In the genomic region with DNA sequence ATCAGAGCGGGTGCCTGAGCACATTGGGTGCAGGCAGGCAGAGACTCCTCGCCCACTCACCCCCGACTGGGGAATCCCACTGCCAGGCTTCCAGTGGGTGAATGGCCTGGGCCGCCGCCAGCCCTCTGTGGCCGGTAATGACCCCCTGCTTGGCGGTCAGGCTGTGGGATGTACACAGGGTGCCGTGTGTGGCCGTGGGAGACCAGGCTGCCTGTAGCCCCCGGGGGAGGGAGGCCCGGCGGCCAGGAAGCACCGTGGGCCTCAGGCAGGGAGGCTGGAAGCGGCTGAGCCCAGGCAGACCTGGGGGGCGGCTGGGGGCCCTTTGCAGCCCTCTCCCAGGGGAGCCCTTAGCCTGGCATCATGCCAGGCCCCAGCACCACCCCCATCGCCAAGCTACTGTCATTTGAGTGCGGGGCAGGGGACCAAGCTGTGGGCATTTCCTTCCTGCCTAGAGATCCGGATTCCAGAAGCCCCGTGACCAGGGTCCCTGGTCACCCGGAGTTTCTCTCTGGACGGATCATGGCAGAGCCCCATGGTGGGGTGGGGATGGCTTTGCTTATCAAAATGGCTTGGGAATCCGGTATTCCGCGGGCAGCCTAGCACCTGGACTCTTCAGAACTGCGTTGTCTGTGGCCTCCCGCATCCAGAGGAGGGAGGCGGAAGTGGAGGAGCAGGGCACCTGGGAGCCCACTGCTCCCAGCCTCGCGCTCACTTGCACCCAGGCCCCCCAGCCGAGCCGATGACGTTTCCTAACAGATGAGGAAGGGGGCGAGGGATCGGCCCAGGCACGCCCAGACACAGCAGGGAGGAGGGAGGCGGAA, we compare ENCODE assay signal across 8 cellular contexts. TPM values are rescaled to one million over a fixed set of nuclear protein-coding genes. Genes with fewer than 3 reads are reported as not detected.
DNase-seq lines count a peak whose midpoint lies in the region; ATAC-seq lines count a peak whose summit lies in the region.

No MANE protein-coding gene starts in this region.

- peak overlapping the region; percentile 82 for H2AK5ac ChIP-seq in mesendoderm (ENCODE audit: low read length)

- peaks cover 17% of the 10 kb centered on the region for H3K4me1 Mint-ChIP-seq in activated CD4-positive, alpha-beta T cell treated with anti-CD3 and anti-CD28 coated beads, Interleukin-2, amount 10 ng/mL, durations not matched to agents 24 days and 14 days

- peaks cover 1% of the 10 kb centered on the region for H3K27me3 Mint-ChIP-seq in activated CD4-positive, alpha-beta T cell treated with anti-CD3 and anti-CD28 coated beads, Interleukin-2, amount 10 ng/mL, durations not matched to agents 24 days and 14 days

- H3K27ac ChIP-seq in mesendoderm (ENCODE audit: low read depth, low read length) = peak overlapping the region; percentile 88

- H3K79me1 ChIP-seq in mesendoderm (ENCODE audit: low read length) = peaks cover 13% of the 10 kb centered on the region

- no peaks in the 10 kb centered on the region for H3K9me3 Mint-ChIP-seq in activated CD4-positive, alpha-beta T cell treated with anti-CD3 and anti-CD28 coated beads, Interleukin-2, amount 10 ng/mL, durations not matched to agents 24 days and 14 days

- DNase-seq in A172 (ENCODE audit: low spot score) (peak; percentile 82), NCI-H2107 (lab: John Stamatoyannopoulos, UW) (peak; percentile 77), mesendoderm (peak; percentile 75)
- peak; percentile 81 for DNase-seq in activated CD4-positive, alpha-beta T cell treated with anti-CD3 and anti-CD28 coated beads, Interleukin-2, amount 10 ng/mL, durations not matched to agents 24 days and 14 days
- peak; percentile 27 for DNase-seq in effector CD8-positive, alpha-beta T cell (lab: John Stamatoyannopoulos, UW)
- DNase-seq in stimulated activated naive CD4-positive, alpha-beta T cell (lab: John Stamatoyannopoulos, UW) = peak in 5 of 6 experiments; percentile 8 to 53 (median 35)
- DNase-seq in NK-92 treated with Interleukin-12 subunit alpha and Interleukin-12 subunit beta, amount 100 ng/mL, for 24 hours (lab: John Stamatoyannopoulos, UW) = no peak

- no peak overlapping the region for H2BK15ac ChIP-seq in mesendoderm (replicated peaks; ENCODE audit: low read depth)

- no peak overlapping the region for H4K8ac ChIP-seq in mesendoderm (ENCODE audit: low read depth, low read length)

- no peaks in the 10 kb centered on the region for H3K36me3 Mint-ChIP-seq in activated CD4-positive, alpha-beta T cell treated with anti-CD3 and anti-CD28 coated beads, Interleukin-2, amount 10 ng/mL, durations not matched to agents 24 days and 14 days (ENCODE audit: low read depth)

- peak overlapping the region; percentile 43 for H2BK5ac ChIP-seq in mesendoderm (ENCODE audit: low read length)

- H3K4me2 ChIP-seq in mesendoderm (ENCODE audit: low read length) = peak overlapping the region; percentile 97

- H3K4ac ChIP-seq in mesendoderm (ENCODE audit: low read depth, low read length) = peak overlapping the region; percentile 95

- peak overlapping the region; percentile 82 for H3K18ac ChIP-seq in mesendoderm (ENCODE audit: low read length)

- H3K23ac ChIP-seq in mesendoderm (ENCODE audit: low read length) = peak overlapping the region; percentile 98

- WGBS in mesendoderm (ENCODE audit: extremely low coverage, insufficient coverage, low lambda C conversion rate) = no CpG with 5 or more reads among the region's 36 CpGs

- H3K27me3 ChIP-seq in mesendoderm (ENCODE audit: insufficient read depth, low read length, poor library complexity) = no peaks in the 10 kb centered on the region

- ATAC-seq in GM18502 (IDR thresholded peaks at IDR 0.05; ENCODE audit: poor library complexity, unreplicated experiment) = peak; percentile 14

- H2BK120ac ChIP-seq in mesendoderm (ENCODE audit: low read depth, low read length) = no peak overlapping the region

- H3K9ac ChIP-seq in mesendoderm (ENCODE audit: low read length) = peak overlapping the region; percentile 96

- peak overlapping the region; percentile 91 for H3K56ac ChIP-seq in mesendoderm (ENCODE audit: low read length)

- H3K27ac Mint-ChIP-seq in activated CD4-positive, alpha-beta T cell treated with anti-CD3 and anti-CD28 coated beads, Interleukin-2, amount 10 ng/mL, durations not matched to agents 24 days and 14 days = peak overlapping the region; percentile 91

- H3K4me1 ChIP-seq in mesendoderm (ENCODE audit: control insufficient read depth, low read depth, low read length) = peaks cover 2% of the 10 kb centered on the region

- H3K4me3 Mint-ChIP-seq in activated CD4-positive, alpha-beta T cell treated with anti-CD3 and anti-CD28 coated beads, Interleukin-2, amount 10 ng/mL, durations not matched to agents 24 days and 14 days = peak overlapping the region; percentile 96

- no peaks in the 10 kb centered on the region for H3K36me3 ChIP-seq in mesendoderm (ENCODE audit: control insufficient read depth, insufficient read depth, low read length)

- H4K5ac ChIP-seq in mesendoderm (ENCODE audit: low read length) = no peak overlapping the region

- H3K4me3 ChIP-seq in mesendoderm (ENCODE audit: low read length) = peak overlapping the region; percentile 40

- intact Hi-C loops in activated CD4-positive, alpha-beta T cell treated with anti-CD3 and anti-CD28 coated beads, Interleukin-2, amount 10 ng/mL, durations not matched to agents 24 days and 14 days (cut with micrococcal nuclease) = loop anchor here (1.0 kb wide), 1 partner anchor 111 kb away; no protein-coding TSS in a partner anchor

- peaks cover 60% of the 10 kb centered on the region for H3K79me2 ChIP-seq in mesendoderm (ENCODE audit: control insufficient read depth, insufficient read depth, low read length)

RNA-seq across cellular contexts. Expression of a gene that starts 1.1 kb away (rescaled TPM):
- total RNA-seq in A172 (2014; rRNA removed; shearing (Covaris generic)) = 34.3 and 42.4 TPM in 2 replicates
- 35.6 and 38.0 TPM in 2 replicates for total RNA-seq in activated CD4-positive, alpha-beta T cell treated with anti-CD3 and anti-CD28 coated beads, Interleukin-2, amount 10 ng/mL, durations not matched to agents 24 days and 14 days
- 98.9 TPM for polyA plus RNA-seq in mesendoderm (2013, experiment 1 of 2)
- polyA plus RNA-seq in mesendoderm (2013, experiment 2 of 2) = 97.0 TPM

RNA-seq across cellular contexts. Expression of a gene that starts 55.1 kb away (rescaled TPM):
- 0.07 and 0.28 TPM in 2 replicates for total RNA-seq in A172 (2014; rRNA removed; shearing (Covaris generic))
- not detected in 2 replicates for total RNA-seq in activated CD4-positive, alpha-beta T cell treated with anti-CD3 and anti-CD28 coated beads, Interleukin-2, amount 10 ng/mL, durations not matched to agents 24 days and 14 days
- 0.28 TPM for polyA plus RNA-seq in mesendoderm (2013, experiment 1 of 2)
- 0.34 TPM for polyA plus RNA-seq in mesendoderm (2013, experiment 2 of 2)
